Comparison of ENCODE assay signal across 17 cellular contexts in genomic region chr16:2860826-2861567, GRCh38. TPM values are rescaled to one million over a fixed set of nuclear protein-coding genes. Genes with fewer than 3 reads are reported as not detected.
A peak's percentile ranks its signal among the peaks of the same experiment; 100 is the strongest.
DNase-seq lines count a peak whose midpoint lies in the region; ATAC-seq and TF ChIP-seq lines count a peak whose summit lies in the region.
"Had no signal": no experiment of that assay in that cellular context is flagged by ENCODE, and none has a peak within 500 bp of the region (broad histone marks: within the 10 kb centered on the region; RNA-seq: fewer than 3 reads in every experiment).

No MANE protein-coding gene starts in this region.

- peaks cover 8% of the 10 kb centered on the region for H3K27me3 Mint-ChIP-seq in activated CD8-positive, alpha-beta T cell treated with anti-CD3 and anti-CD28 coated beads for 36 hours

- no peak for TF ChIP-seq CTCF in activated CD8-positive, alpha-beta T cell treated with anti-CD3 and anti-CD28 coated beads for 36 hours (IDR thresholded peaks at IDR 0.05)

- H3K4me1 Mint-ChIP-seq in activated CD8-positive, alpha-beta T cell treated with anti-CD3 and anti-CD28 coated beads for 36 hours (ENCODE audit: low read depth), result peaks cover 4% of the 10 kb centered on the region

- POLR2A ChIA-PET in activated CD8-positive, alpha-beta T cell treated with anti-CD3 and anti-CD28 coated beads for 36 hours (lab: Charles Lee), result interaction anchor here (1.2 kb wide), 1 partner anchor 19 kb away, joined by 3 read pairs; no protein-coding TSS in a partner anchor

- ATAC-seq in activated CD8-positive, alpha-beta T cell treated with anti-CD3 and anti-CD28 coated beads for 36 hours, result no peak
- ATAC-seq in left colon, result no peak
- ATAC-seq: T-cell had no signal

- H3K27ac Mint-ChIP-seq in activated CD8-positive, alpha-beta T cell treated with anti-CD3 and anti-CD28 coated beads for 36 hours, result no peak overlapping the region
- H3K27ac Mint-ChIP-seq: activated naive CD8-positive, alpha-beta T cell treated with anti-CD3 and anti-CD28 coated beads, Interleukin-2, amount 10 ng/mL, durations not matched to agents 7 days and 5 days; HFFc6; T-cell had no signal

- DNase-seq in EH (ENCODE audit: low read depth) (peak; percentile 18), M059J (ENCODE audit: low read depth) (peak; percentile 66), lung microvascular endothelial cell (ENCODE audit: low read depth in 2 of 2) (peak; percentile 14 to 29), iPS-NIHi11 (ENCODE audit: low spot score) (no peak), left colon (no peak)
- peak; percentile 41 for DNase-seq in activated CD8-positive, alpha-beta T cell treated with anti-CD3 and anti-CD28 coated beads for 36 hours
- no peak for DNase-seq in stimulated activated CD8-positive, alpha-beta memory T cell treated with anti-CD3 and anti-CD28 coated beads, Interleukin-4, amount 100 ng/mL, for 48 hours
- DNase-seq: activated CD4-positive, CD25-positive, alpha-beta regulatory T cell treated with anti-CD3 and anti-CD28 coated beads, Interleukin-2, amount 50 U/mL, for 72 hours; activated naive CD8-positive, alpha-beta T cell treated with anti-CD3 and anti-CD28 coated beads, Interleukin-2, amount 10 ng/mL, durations not matched to agents 7 days and 5 days; C1 segment of cervical spinal cord; HFFc6; kidney; NCI-H1930; NCI-H524; T-cell; uterus had no signal

- H3K4me3 Mint-ChIP-seq in activated CD8-positive, alpha-beta T cell treated with anti-CD3 and anti-CD28 coated beads for 36 hours, result no peak overlapping the region
- H3K4me3 Mint-ChIP-seq: activated naive CD8-positive, alpha-beta T cell treated with anti-CD3 and anti-CD28 coated beads, Interleukin-2, amount 10 ng/mL, durations not matched to agents 7 days and 5 days; HFFc6; T-cell had no signal

- no peaks in the 10 kb centered on the region for H3K36me3 Mint-ChIP-seq in activated CD8-positive, alpha-beta T cell treated with anti-CD3 and anti-CD28 coated beads for 36 hours (ENCODE audit: low read depth)
- H3K36me3 Mint-ChIP-seq: activated naive CD8-positive, alpha-beta T cell treated with anti-CD3 and anti-CD28 coated beads, Interleukin-2, amount 10 ng/mL, durations not matched to agents 7 days and 5 days; T-cell had no signal

- no peaks in the 10 kb centered on the region for H3K9me3 Mint-ChIP-seq in activated CD8-positive, alpha-beta T cell treated with anti-CD3 and anti-CD28 coated beads for 36 hours
- H3K9me3 Mint-ChIP-seq: T-cell had no signal

- CTCF ChIA-PET in activated CD8-positive, alpha-beta T cell treated with anti-CD3 and anti-CD28 coated beads for 36 hours (lab: Charles Lee), result interaction anchor here (1.3 kb wide), 1 partner anchor 23 kb away, joined by 5 read pairs; no protein-coding TSS in a partner anchor

- intact Hi-C loops in activated CD8-positive, alpha-beta T cell treated with anti-CD3 and anti-CD28 coated beads for 36 hours (cut with micrococcal nuclease), result no loop called here
- intact Hi-C loops in left colon (cut with DNase I, micrococcal nuclease), result no loop called here

RNA-seq across cellular contexts. Expression of gene PRSS22, which starts 3.0 kb away (rescaled TPM):
- not detected in 2 replicates for total RNA-seq in M059J (2014; rRNA removed; shearing (Covaris generic))
- total RNA-seq in activated CD8-positive, alpha-beta T cell treated with anti-CD3 and anti-CD28 coated beads for 36 hours, result not detected
- total RNA-seq in lung microvascular endothelial cell (not detected in 2 replicates), left colon (10 to 100 TPM in 1 of 2 donors, under 1 TPM in 1; 0.78 to 12.9 TPM)
- total RNA-seq: activated naive CD8-positive, alpha-beta T cell treated with anti-CD3 and anti-CD28 coated beads, Interleukin-2, amount 10 ng/mL, durations not matched to agents 7 days and 5 days; chondrocyte; HFFc6 had no signal

RNA-seq across cellular contexts. Expression of gene FLYWCH2, which starts 22.0 kb away (rescaled TPM):
- 97.4 and 112 TPM in 2 replicates for total RNA-seq in M059J (2014; rRNA removed; shearing (Covaris generic))
- 10 to 100 TPM; 18.9 to 19.3 TPM for total RNA-seq in activated CD8-positive, alpha-beta T cell treated with anti-CD3 and anti-CD28 coated beads for 36 hours
- total RNA-seq in lung microvascular endothelial cell (28.3 and 32.1 TPM in 2 replicates), left colon (10 to 100 TPM; 20.7 to 30.8 TPM)

RNA-seq across cellular contexts. Expression of gene ZG16B, which starts 30.9 kb away (rescaled TPM):
- 0.12 and 3.9 TPM in 2 replicates for total RNA-seq in M059J (2014; rRNA removed; shearing (Covaris generic))
- 1 to 10 TPM in 1 of 2 experiments, under 1 TPM in 1; 0.97 to 2.1 TPM for total RNA-seq in activated CD8-positive, alpha-beta T cell treated with anti-CD3 and anti-CD28 coated beads for 36 hours
- total RNA-seq in lung microvascular endothelial cell (0.65 TPM in 1 of 2 replicates, not detected in the other), left colon (10 to 100 TPM; 40.9 to 50.0 TPM)

RNA-seq across cellular contexts. Expression of gene PRSS21, which starts 44.0 kb away (rescaled TPM):
- not detected in 2 replicates for total RNA-seq in M059J (2014; rRNA removed; shearing (Covaris generic))
- total RNA-seq in activated CD8-positive, alpha-beta T cell treated with anti-CD3 and anti-CD28 coated beads for 36 hours, result 10 to 100 TPM; 11.3 to 12.5 TPM
- total RNA-seq in lung microvascular endothelial cell (0.40 and 2.2 TPM in 2 replicates), left colon (1 to 10 TPM; 1.7 to 6.4 TPM)
- total RNA-seq: chondrocyte, HFFc6, uterus had no signal

RNA-seq across cellular contexts. Expression of gene FLYWCH1, which starts 50.7 kb away (rescaled TPM):
- total RNA-seq in M059J (2014; rRNA removed; shearing (Covaris generic)), result 27.0 and 34.0 TPM in 2 replicates
- total RNA-seq in activated CD8-positive, alpha-beta T cell treated with anti-CD3 and anti-CD28 coated beads for 36 hours, result 10 to 100 TPM; 33.4 to 34.9 TPM
- total RNA-seq in lung microvascular endothelial cell (17.7 and 17.9 TPM in 2 replicates), left colon (10 to 100 TPM; 23.0 to 27.3 TPM)

Comparison
In these comparisons a context has a peak if more than half of its experiments do, and no peak if none do; other contexts are left out.
1. DNase-seq: peak in EH (single experiment), M059J (single experiment), activated CD8-positive, alpha-beta T cell treated with anti-CD3 and anti-CD28 coated beads for 36 hours (single experiment) and lung microvascular endothelial cell (2 of 2); none in iPS-NIHi11 (single experiment), stimulated activated CD8-positive, alpha-beta memory T cell treated with anti-CD3 and anti-CD28 coated beads, Interleukin-4, amount 100 ng/mL, for 48 hours (single experiment) and left colon (0 of 2).